Comparison of ENCODE assay signal across 31 cellular contexts in the genomic region with DNA sequence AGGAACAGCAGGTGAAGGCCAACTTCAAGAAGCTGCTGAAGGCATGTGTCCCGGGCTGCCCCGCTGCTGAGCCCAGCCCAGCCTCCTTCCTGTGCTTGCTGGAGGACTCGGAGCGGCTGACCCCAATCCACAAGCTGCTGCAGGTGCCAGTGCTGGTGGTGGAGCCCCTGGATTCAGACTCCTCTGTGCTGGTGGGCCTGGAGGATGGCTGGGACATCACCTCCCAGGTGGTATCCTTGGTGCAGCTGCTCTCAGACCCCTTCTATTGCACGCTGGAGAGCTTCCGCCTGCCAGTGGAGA. TPM values are rescaled to one million over a fixed set of nuclear protein-coding genes. Genes with fewer than 3 reads are reported as not detected.
A peak's percentile ranks its signal among the peaks of the same experiment; 100 is the strongest.
DNase-seq lines count a peak whose midpoint lies in the region; ATAC-seq, FAIRE-seq and TF ChIP-seq lines count a peak whose summit lies in the region.
"Had no signal": no experiment of that assay in that cellular context is flagged by ENCODE, and none has a peak within 500 bp of the region (broad histone marks: within the 10 kb centered on the region; RNA-seq: fewer than 3 reads in every experiment).

No MANE protein-coding gene starts in this region.

- TF ChIP-seq EP300 in K562 (IDR thresholded peaks at IDR 0.05; ENCODE audit: low read length) = no peak

- WGBS in K562 (ENCODE audit: insufficient coverage, low coverage, missing lambda C conversion rate) = 70% methylated on average over 6 of the region's 6 CpGs

- H4K20me1 ChIP-seq in K562 (replicated peaks; ENCODE audit: control insufficient read depth, insufficient read depth, low read length) (no peaks in the 10 kb centered on the region), osteoblast (ENCODE audit: insufficient read depth, low read length) (no peaks in the 10 kb centered on the region)
- H4K20me1 ChIP-seq: BLaER1 had no signal

- peak overlapping the region in 1 of 2 experiments; percentile 83; a peak in 2 of 4 replicates for H3K9ac ChIP-seq in K562 (ENCODE audit: insufficient read depth in 1 of 2, low read depth in 2 of 2, low read length in 2 of 2)
- H3K9ac ChIP-seq: BLaER1 had no signal

- no TSS peak for BruUV-seq in K562 (replicated peaks; lab: Mats Ljungman, UMichigan)

- H3K4me1 ChIP-seq in K562 (replicated peaks in 1 of 2; ENCODE audit: control insufficient read depth in 2 of 2, insufficient read depth in 2 of 2, low read length in 2 of 2) (peaks cover 50 to 80% of the 10 kb centered on the region in 2 experiments), osteoblast (ENCODE audit: insufficient read depth, low read length) (no peaks in the 10 kb centered on the region)

- intact Hi-C loops in K562 (cut with micrococcal nuclease) = no loop called here

- no peak for TF ChIP-seq CTCF in GM13976 (IDR thresholded peaks at IDR 0.05; ENCODE audit: borderline replicate concordance, control extremely low read depth, extremely low read depth, insufficient read depth, missing control alignments)
- TF ChIP-seq CTCF in K562 (IDR thresholded peaks at IDR 0.05 in 2 of 3, conservative IDR thresholded peaks at IDR 0.05 in 1 of 3; ENCODE audit: insufficient read depth in 2 of 3, low read depth in 1 of 3, low read length in 3 of 3) = no peak
- TF ChIP-seq CTCF in osteoblast (IDR thresholded peaks at IDR 0.05; ENCODE audit: extremely low read depth, low read depth, low read length) = no peak

- CTCF ChIA-PET in K562 (lab: Yijun Ruan, JAX; ENCODE audit: low intra/inter-chr PET ratio) = no interaction called here

- no peak for TF ChIP-seq POLR2A in K562 (conservative IDR thresholded peaks at IDR 0.05)

- H3K36me3 ChIP-seq in H7 (replicated peaks; ENCODE audit: control insufficient read depth, insufficient read depth, low read length) = no peaks in the 10 kb centered on the region
- H3K36me3 ChIP-seq in K562 (ENCODE audit: control insufficient read depth, insufficient read depth, low read length) = no peaks in the 10 kb centered on the region
- H3K36me3 ChIP-seq in osteoblast (ENCODE audit: insufficient read depth, low read length) = no peaks in the 10 kb centered on the region
- H3K36me3 ChIP-seq: BE2C, BLaER1 had no signal

- TF ChIP-seq RAD21 in K562 (CRISPR knock-in tag; conservative IDR thresholded peaks at IDR 0.05 in 1 of 2, IDR thresholded peaks at IDR 0.05 in 1 of 2) = no peak

- H2AFZ ChIP-seq in K562 (ENCODE audit: low read depth, low read length) (0 out of 2 replicates have a peak overlapping the region, but pooled peaks have one; percentile 61), osteoblast (ENCODE audit: low read length) (no peak overlapping the region)

- H3K4me3 ChIP-seq in H7 (ENCODE audit: insufficient read depth, low read depth, low read length) (no peak overlapping the region), K562 (no peak overlapping the region), osteoblast (ENCODE audit: insufficient read depth, low read length) (no peak overlapping the region)
- H3K4me3 ChIP-seq: BLaER1, GM12878 had no signal

- no peaks in the 10 kb centered on the region for H3K27me3 ChIP-seq in H7 (ENCODE audit: control insufficient read depth, insufficient read depth, low read length)
- no peaks in the 10 kb centered on the region for H3K27me3 ChIP-seq in K562 (ENCODE audit: control insufficient read depth in 2 of 2, insufficient read depth in 2 of 2, low read length in 2 of 2)
- H3K27me3 ChIP-seq in osteoblast (ENCODE audit: insufficient read depth, low read length) = peaks cover 8% of the 10 kb centered on the region
- H3K27me3 ChIP-seq: BE2C, BLaER1 had no signal

- H3K27ac ChIP-seq in K562 (ENCODE audit: extremely low read depth, low read depth, low read length) = no peak overlapping the region
- H3K27ac ChIP-seq in osteoblast (ENCODE audit: low read depth, low read length) = no peak overlapping the region
- H3K27ac ChIP-seq: BLaER1 had no signal

- FAIRE-seq in K562 (lab: Jason Lieb, UNC) = no peak
- FAIRE-seq: A204.1, GM12878, GM12892 had no signal

- in situ Hi-C loops in GM13976 (cut with MboI; ENCODE audit: low sequenced_read_pairs, unreplicated experiment) (no loop called here), K562 (cut with MboI) (no loop called here)

- ATAC-seq in K562 (no peak), GM19324 (IDR thresholded peaks at IDR 0.05; ENCODE audit: low FRiP score, unreplicated experiment) (no peak)
- ATAC-seq: GM12878 had no signal

- no peaks in the 10 kb centered on the region; the same call in 2 of the 3 replicates for H3K79me2 ChIP-seq in K562 (ENCODE audit: control insufficient read depth, insufficient read depth, low read length)
- H3K79me2 ChIP-seq in osteoblast (ENCODE audit: insufficient read depth, low read length) = no peaks in the 10 kb centered on the region

- POLR2A ChIA-PET in K562 (lab: Yijun Ruan, JAX) = interaction anchor here (0.6 to 6.7 kb wide), 8 partner anchors 9 to 222 kb away, joined by 3 to 159 read pairs (median 3); no protein-coding TSS in a partner anchor

- H3K9me3 ChIP-seq in K562 (replicated peaks; ENCODE audit: control insufficient read depth, insufficient read depth, low read depth, low read length) (peaks cover 3% of the 10 kb centered on the region; the same call in 1 of the 2 replicates), osteoblast (ENCODE audit: low read depth, low read length) (no peaks in the 10 kb centered on the region)
- H3K9me3 ChIP-seq: BE2C, BLaER1 had no signal

- no peaks in the 10 kb centered on the region for H3K9me1 ChIP-seq in K562 (ENCODE audit: control insufficient read depth, insufficient read depth, low read length)

- H3K4me2 ChIP-seq in K562 (ENCODE audit: insufficient read depth, low read length) (no peak overlapping the region), osteoblast (ENCODE audit: insufficient read depth, low read length) (no peak overlapping the region)
- H3K4me2 ChIP-seq: BLaER1 had no signal

- DNase-seq in GM13976 (ENCODE audit: low spot score) = peak; percentile 30
- peak; percentile 41 for DNase-seq in H7
- DNase-seq in K562 (ENCODE audit: extremely low read depth in 1 of 4, low spot score in 3 of 4) = no peak
- peak; percentile 62 for DNase-seq in osteoblast (ENCODE audit: insufficient read length, low spot score, missing footprints)
- no peak for DNase-seq in T-helper 9 cell
- no peak for DNase-seq in stimulated activated CD4-positive, alpha-beta T cell treated with anti-CD3 and anti-CD28 coated beads, Interleukin-2, amount 100 ng/mL, for 48 hours
- DNase-seq: 8988T; ACHN; BE2C; C1 segment of cervical spinal cord; CD4-positive, alpha-beta memory T cell; CD4-positive, CD25-positive, alpha-beta regulatory T cell; CD8-positive, alpha-beta memory T cell; COR-L47; DMS 273 treated with DMSO at 0.1 percent for 48 hours; DMS153; DMS53; DMS79; DND-41; EL; GDM1 had no signal

RNA-seq across cellular contexts. Expression of a gene that starts 20.1 kb away (rescaled TPM):
- total RNA-seq in H7 (2014; rRNA removed; shearing (Covaris generic)) = 1.5 and 20.3 TPM in 2 replicates
- total RNA-seq in K562 (2011; cell fraction: chromatin; rRNA removed; ENCODE audit: low replicate concordance) = not detected in 2 replicates
- total RNA-seq in K562 (2011; cell fraction: nucleolus; rRNA removed) = not detected in 2 replicates
- not detected in 2 replicates for total RNA-seq in K562 (2011; cell fraction: nucleoplasm; rRNA removed)
- total RNA-seq in K562 (2014; rRNA removed) (not detected in 2 replicates), K562 (2014; rRNA removed; fragmentation: Illumina TruSeq; extraction: Trizol) (not detected in 2 replicates), K562 (2015; rRNA removed; fragmentation: Illumina TruSeq; extraction: Trizol) (not detected in 2 replicates), K562 (2021) (not detected in 2 replicates), osteoblast (not detected in 2 replicates)
- polyA plus RNA-seq in K562 (2011; rRNA removed) (not detected in 2 replicates), K562 (2014; fragmentation: Illumina TruSeq; extraction: Trizol) (not detected in 2 replicates), K562 (2014; fragmentation: Nextera tagmentation; extraction: Ambion mirVana) (not detected), K562 (2014; rRNA removed) (not detected in 2 replicates)
- not detected in 2 replicates for polyA plus RNA-seq in K562 (2011; cell fraction: cytosol; rRNA removed)
- polyA plus RNA-seq in K562 (2011; cell fraction: nucleus; rRNA removed) = not detected in 2 replicates
- not detected in 2 replicates for polyA plus RNA-seq in K562 (2012)
- polyA minus RNA-seq in K562 (2011; rRNA and poly(A)+ RNA removed) = not detected in 2 replicates
- not detected in 2 replicates for polyA minus RNA-seq in K562 (2011; cell fraction: cytosol; rRNA and poly(A)+ RNA removed)
- polyA minus RNA-seq in K562 (2011; cell fraction: nucleus; rRNA and poly(A)+ RNA removed) = not detected in 2 replicates
- total RNA-seq: A673; CD4-positive, alpha-beta memory T cell; CD4-positive, CD25-positive, alpha-beta regulatory T cell; CD8-positive, alpha-beta memory T cell; G401; GM12878 had no signal
- polyA plus RNA-seq: AG04450; CD14-positive monocyte; CD4-positive, alpha-beta memory T cell; CD4-positive, CD25-positive, alpha-beta regulatory T cell; CD8-positive, alpha-beta memory T cell; GM12878 had no signal

RNA-seq across cellular contexts. Expression of a gene that starts 31.3 kb away (rescaled TPM):
- total RNA-seq in H7 (2014; rRNA removed; shearing (Covaris generic)) = 0.85 TPM in 1 of 2 replicates, not detected in the other
- total RNA-seq in K562 (2011; cell fraction: chromatin; rRNA removed; ENCODE audit: low replicate concordance) = not detected in 2 replicates
- total RNA-seq in K562 (2011; cell fraction: nucleolus; rRNA removed) = not detected in 2 replicates
- not detected in 2 replicates for total RNA-seq in K562 (2011; cell fraction: nucleoplasm; rRNA removed)
- not detected in 2 replicates for total RNA-seq in K562 (2014; rRNA removed)
- not detected in 2 replicates for total RNA-seq in K562 (2014; rRNA removed; fragmentation: Illumina TruSeq; extraction: Trizol)
- not detected in 2 replicates for total RNA-seq in K562 (2015; rRNA removed; fragmentation: Illumina TruSeq; extraction: Trizol)
- total RNA-seq in K562 (2021) = not detected in 2 replicates
- polyA plus RNA-seq in K562 (2011; rRNA removed) = not detected in 2 replicates
- not detected in 2 replicates for polyA plus RNA-seq in K562 (2011; cell fraction: cytosol; rRNA removed)
- polyA plus RNA-seq in K562 (2011; cell fraction: nucleus; rRNA removed) = not detected in 2 replicates
- 0.37 and 0.44 TPM in 2 replicates for polyA plus RNA-seq in K562 (2012)
- polyA plus RNA-seq in K562 (2014; fragmentation: Illumina TruSeq; extraction: Trizol) = not detected in 2 replicates
- not detected for polyA plus RNA-seq in K562 (2014; fragmentation: Nextera tagmentation; extraction: Ambion mirVana)
- polyA plus RNA-seq in K562 (2014; rRNA removed) = not detected in 2 replicates
- not detected in 2 replicates for polyA minus RNA-seq in K562 (2011; rRNA and poly(A)+ RNA removed)
- not detected in 2 replicates for polyA minus RNA-seq in K562 (2011; cell fraction: cytosol; rRNA and poly(A)+ RNA removed)
- polyA minus RNA-seq in K562 (2011; cell fraction: nucleus; rRNA and poly(A)+ RNA removed) = not detected in 2 replicates
- not detected in 2 replicates for total RNA-seq in osteoblast
- total RNA-seq: A673; CD4-positive, alpha-beta memory T cell; CD4-positive, CD25-positive, alpha-beta regulatory T cell; CD8-positive, alpha-beta memory T cell; Daoy; G401; GM12878 had no signal
- polyA plus RNA-seq: AG04450; CD14-positive monocyte; CD4-positive, alpha-beta memory T cell; CD4-positive, CD25-positive, alpha-beta regulatory T cell; CD8-positive, alpha-beta memory T cell had no signal

RNA-seq across cellular contexts. Expression of a gene that starts 47.4 kb away (rescaled TPM):
- total RNA-seq in H7 (2014; rRNA removed; shearing (Covaris generic)) = 105 and 113 TPM in 2 replicates
- 23.5 and 87.3 TPM in 2 replicates for total RNA-seq in K562 (2011; cell fraction: chromatin; rRNA removed; ENCODE audit: low replicate concordance)
- total RNA-seq in K562 (2011; cell fraction: nucleolus; rRNA removed) = 116 and 137 TPM in 2 replicates
- total RNA-seq in K562 (2011; cell fraction: nucleoplasm; rRNA removed) = 76.4 and 80.1 TPM in 2 replicates
- total RNA-seq in K562 (2014; rRNA removed) (55.0 and 62.5 TPM in 2 replicates), K562 (2014; rRNA removed; fragmentation: Illumina TruSeq; extraction: Trizol) (10.8 and 12.9 TPM in 2 replicates), K562 (2015; rRNA removed; fragmentation: Illumina TruSeq; extraction: Trizol) (36.8 TPM in 2 replicates), K562 (2021) (57.1 and 57.6 TPM in 2 replicates), osteoblast (51.6 and 64.1 TPM in 2 replicates)
- polyA plus RNA-seq in K562 (2011; rRNA removed) (38.8 and 61.3 TPM in 2 replicates), K562 (2014; fragmentation: Illumina TruSeq; extraction: Trizol) (21.8 and 34.4 TPM in 2 replicates), K562 (2014; fragmentation: Nextera tagmentation; extraction: Ambion mirVana) (1 to 10 TPM; 2.2 to 3.0 TPM), K562 (2014; rRNA removed) (50.7 and 56.7 TPM in 2 replicates)
- 106 and 197 TPM in 2 replicates for polyA plus RNA-seq in K562 (2011; cell fraction: cytosol; rRNA removed)
- polyA plus RNA-seq in K562 (2011; cell fraction: nucleus; rRNA removed) = 47.0 and 58.8 TPM in 2 replicates
- polyA plus RNA-seq in K562 (2012) = 35.0 and 51.2 TPM in 2 replicates
- polyA minus RNA-seq in K562 (2011; rRNA and poly(A)+ RNA removed) = 23.2 and 34.4 TPM in 2 replicates
- 47.3 and 62.2 TPM in 2 replicates for polyA minus RNA-seq in K562 (2011; cell fraction: cytosol; rRNA and poly(A)+ RNA removed)
- polyA minus RNA-seq in K562 (2011; cell fraction: nucleus; rRNA and poly(A)+ RNA removed) = 14.8 and 25.5 TPM in 2 replicates

RNA-seq across cellular contexts. Expression of a gene that starts 55.7 kb away (rescaled TPM):
- total RNA-seq in H7 (2014; rRNA removed; shearing (Covaris generic)) = 90.7 and 103 TPM in 2 replicates
- total RNA-seq in K562 (2011; cell fraction: chromatin; rRNA removed; ENCODE audit: low replicate concordance) = 140 and 357 TPM in 2 replicates
- 408 and 448 TPM in 2 replicates for total RNA-seq in K562 (2011; cell fraction: nucleolus; rRNA removed)
- total RNA-seq in K562 (2011; cell fraction: nucleoplasm; rRNA removed) = 258 and 294 TPM in 2 replicates
- 58.5 and 81.4 TPM in 2 replicates for total RNA-seq in K562 (2014; rRNA removed)
- total RNA-seq in K562 (2014; rRNA removed; fragmentation: Illumina TruSeq; extraction: Trizol) = 30.7 and 41.6 TPM in 2 replicates
- total RNA-seq in K562 (2015; rRNA removed; fragmentation: Illumina TruSeq; extraction: Trizol) = 49.6 and 51.6 TPM in 2 replicates
- total RNA-seq in K562 (2021) = 90.8 and 92.9 TPM in 2 replicates
- polyA plus RNA-seq in K562 (2011; rRNA removed) = 80.2 and 156 TPM in 2 replicates
- polyA plus RNA-seq in K562 (2011; cell fraction: cytosol; rRNA removed) = 160 and 179 TPM in 2 replicates
- polyA plus RNA-seq in K562 (2011; cell fraction: nucleus; rRNA removed) = 178 and 231 TPM in 2 replicates
- polyA plus RNA-seq in K562 (2012) = 112 and 129 TPM in 2 replicates
- 76.9 and 83.7 TPM in 2 replicates for polyA plus RNA-seq in K562 (2014; fragmentation: Illumina TruSeq; extraction: Trizol)
- polyA plus RNA-seq in K562 (2014; fragmentation: Nextera tagmentation; extraction: Ambion mirVana) = 10 to 100 TPM; 16.6 to 27.1 TPM
- polyA plus RNA-seq in K562 (2014; rRNA removed) = 52.7 and 70.2 TPM in 2 replicates
- polyA minus RNA-seq in K562 (2011; rRNA and poly(A)+ RNA removed) = 77.2 and 82.6 TPM in 2 replicates
- polyA minus RNA-seq in K562 (2011; cell fraction: cytosol; rRNA and poly(A)+ RNA removed) = 127 and 153 TPM in 2 replicates
- 55.1 and 85.3 TPM in 2 replicates for polyA minus RNA-seq in K562 (2011; cell fraction: nucleus; rRNA and poly(A)+ RNA removed)
- total RNA-seq in osteoblast = 242 and 281 TPM in 2 replicates

Comparison
In these comparisons a context has a peak if more than half of its experiments do, and no peak if none do; other contexts are left out.
1. DNase-seq: peak in GM13976 (single experiment), H7 (single experiment) and osteoblast (single experiment); none in K562 (0 of 4), T-helper 9 cell (single experiment) and stimulated activated CD4-positive, alpha-beta T cell treated with anti-CD3 and anti-CD28 coated beads, Interleukin-2, amount 100 ng/mL, for 48 hours (0 of 2).